ENCODE assay signal across 29 cellular contexts in the genomic region with DNA sequence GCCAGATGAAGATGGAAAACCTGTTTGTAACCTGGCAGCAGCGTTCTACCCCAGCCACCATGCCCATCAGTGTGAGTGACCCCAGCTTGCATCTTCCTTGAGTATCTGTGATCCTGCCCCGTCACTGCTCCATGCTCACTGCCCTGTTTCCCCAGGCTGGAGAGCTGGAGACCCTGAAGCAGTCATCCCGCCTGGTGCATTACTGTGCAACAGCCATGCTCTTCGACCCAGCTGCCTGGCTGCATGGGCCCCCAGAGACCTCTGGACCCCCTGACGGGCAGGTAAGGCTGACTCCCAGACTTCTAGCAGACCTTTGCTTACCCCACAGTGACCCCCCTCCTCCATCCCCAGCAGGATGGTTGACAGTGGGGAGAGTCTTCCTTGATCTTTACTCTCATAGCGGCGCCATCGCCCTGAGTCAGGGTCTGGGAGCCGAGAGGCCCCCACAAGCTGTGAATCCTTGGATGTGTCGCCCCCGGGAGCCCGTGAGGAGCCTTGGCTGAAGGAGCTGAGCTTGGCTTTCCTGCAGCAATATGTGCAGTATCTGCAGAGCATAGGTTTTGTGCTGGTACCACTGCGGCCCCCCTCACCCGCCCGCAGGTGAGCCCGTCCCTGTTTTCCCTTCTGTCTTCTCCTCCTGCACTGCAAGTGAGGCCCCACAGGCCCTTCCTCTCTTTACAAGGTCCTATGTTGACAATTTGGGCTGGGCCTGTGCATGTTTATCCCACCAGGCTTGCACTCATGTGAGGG. TPM values are rescaled to one million over a fixed set of nuclear protein-coding genes. Genes with fewer than 3 reads are reported as not detected.
A peak's percentile ranks its signal among the peaks of the same experiment; 100 is the strongest.
DNase-seq lines count a peak whose midpoint lies in the region; ATAC-seq, FAIRE-seq and TF ChIP-seq lines count a peak whose summit lies in the region.
"Had no signal": no experiment of that assay in that cellular context is flagged by ENCODE, and none has a peak within 500 bp of the region (broad histone marks: within the 10 kb centered on the region; RNA-seq: fewer than 3 reads in every experiment).

No MANE protein-coding gene starts in this region.

- CTCF ChIA-PET in H1 (lab: Charles Lee; ENCODE audit: partially characterized antibody) = interaction anchor here (1.9 kb wide), 1 partner anchor 205 kb away, joined by 5 read pairs; no protein-coding TSS in a partner anchor

- DNase-seq in activated naive CD8-positive, alpha-beta T cell treated with anti-CD3 and anti-CD28 coated beads, Interleukin-2, amount 10 ng/mL, durations not matched to agents 7 days and 5 days = peak; percentile 19
- DNase-seq in activated naive CD8-positive, alpha-beta T cell treated with anti-CD3 and anti-CD28 coated beads for 36 hours = no peak
- no peak for DNase-seq in H1 (ENCODE audit: low read depth in 1 of 2, low spot score in 2 of 2)
- no peak for DNase-seq in neural crest cell (ENCODE audit: low read depth, low spot score)
- peak; percentile 4 for DNase-seq in transverse colon
- no peak for DNase-seq in SJCRH30
- DNase-seq: activated CD4-positive, alpha-beta memory T cell treated with anti-CD3 and anti-CD28 coated beads, Interleukin-2, amount 10 ng/mL, durations not matched to agents 7 days and 5 days; activated gamma-delta T cell; amniotic stem cell; DMS153; hypothalamus; NCI-H1417; NCI-H2029 treated with DMSO at 0.1 percent for 48 hours; NCI-H526 treated with DMSO at 0.1 percent for 48 hours; PC-9; stimulated activated CD8-positive, alpha-beta memory T cell treated with anti-CD3 and anti-CD28 coated beads, Interleukin-4, amount 100 ng/mL, for 48 hours; T-helper 2 cell had no signal

- H3K9ac ChIP-seq in H1 (replicated peaks in 1 of 4; ENCODE audit: extremely low read depth in 1 of 4, low read depth in 3 of 4, low read length in 3 of 4) = no peak overlapping the region
- H3K9ac ChIP-seq: BLaER1 had no signal

- peaks cover 0 to 5% of the 10 kb centered on the region in 2 experiments for H4K20me1 ChIP-seq in H1 (replicated peaks in 1 of 2; ENCODE audit: control insufficient read depth in 1 of 2, insufficient read depth in 2 of 2, low read length in 2 of 2)
- H4K20me1 ChIP-seq: BLaER1 had no signal

- WGBS in H1 (ENCODE audit: extremely low coverage in 1 of 2, insufficient coverage in 1 of 2, insufficient read length in 1 of 2, insufficient replicate concordance in 2 of 2, low coverage in 1 of 2, low lambda C conversion rate in 2 of 2, missing lambda C conversion rate in 1 of 2), 2 experiments = 87% methylated on average over 16 of the region's 16 CpGs; no CpG with 5 or more reads in 1 of the 2 experiments
- 91 to 100% methylated on average over 1 to 16 of the region's 16 CpGs for WGBS in transverse colon (ENCODE audit: low coverage in 1 of 2), 2 donors

- H2AK5ac ChIP-seq in H1 (ENCODE audit: low read depth, low read length) = no peak overlapping the region

- peaks cover 3% of the 10 kb centered on the region for H3K36me3 Mint-ChIP-seq in activated naive CD8-positive, alpha-beta T cell treated with anti-CD3 and anti-CD28 coated beads, Interleukin-2, amount 10 ng/mL, durations not matched to agents 7 days and 5 days
- peaks cover 12% of the 10 kb centered on the region for H3K36me3 Mint-ChIP-seq in activated naive CD8-positive, alpha-beta T cell treated with anti-CD3 and anti-CD28 coated beads for 36 hours
- H3K36me3 Mint-ChIP-seq in neural crest cell (ENCODE audit: low read depth) = peaks cover 13% of the 10 kb centered on the region

- no peak overlapping the region for H3K27ac ChIP-seq in H1 (ENCODE audit: low read depth, low read length)
- H3K27ac ChIP-seq in transverse colon = no peak overlapping the region
- H3K27ac ChIP-seq in SJCRH30 = no peak overlapping the region
- H3K27ac ChIP-seq: BLaER1, dorsolateral prefrontal cortex, PC-9, right atrium auricular region, tibial artery had no signal

- H3K27me3 Mint-ChIP-seq in activated naive CD8-positive, alpha-beta T cell treated with anti-CD3 and anti-CD28 coated beads, Interleukin-2, amount 10 ng/mL, durations not matched to agents 7 days and 5 days = no peaks in the 10 kb centered on the region
- H3K27me3 Mint-ChIP-seq in activated naive CD8-positive, alpha-beta T cell treated with anti-CD3 and anti-CD28 coated beads for 36 hours = no peaks in the 10 kb centered on the region
- H3K27me3 Mint-ChIP-seq in neural crest cell (ENCODE audit: low read depth) = no peaks in the 10 kb centered on the region
- H3K27me3 Mint-ChIP-seq: activated CD4-positive, alpha-beta memory T cell treated with anti-CD3 and anti-CD28 coated beads, Interleukin-2, amount 10 ng/mL, durations not matched to agents 7 days and 5 days; brain had no signal

- H2BK20ac ChIP-seq in H1 (ENCODE audit: low read length) = no peak overlapping the region

- H3K36me3 ChIP-seq in H1 (ENCODE audit: control insufficient read depth in 2 of 4, insufficient read depth in 4 of 4, low read length in 3 of 4) (peaks cover 5 to 25% (median 11%) of the 10 kb centered on the region in 4 experiments; a peak in 6 of 8 replicates), transverse colon (peaks cover 0 to 34% (median 9%) of the 10 kb centered on the region in 4 donors), SJCRH30 (peaks cover 28% of the 10 kb centered on the region)

- H3K27me3 ChIP-seq in H1 (replicated peaks in 1 of 4; ENCODE audit: control insufficient read depth in 3 of 4, extremely low read depth in 1 of 4, insufficient read depth in 3 of 4, low read length in 3 of 4) (no peaks in the 10 kb centered on the region), transverse colon (no peaks in the 10 kb centered on the region), SJCRH30 (no peaks in the 10 kb centered on the region)
- H3K27me3 ChIP-seq: BLaER1, dorsolateral prefrontal cortex, right atrium auricular region, tibial artery had no signal

- H4K5ac ChIP-seq in H1 (ENCODE audit: insufficient read length, low read depth, low read length) = no peak overlapping the region

- FAIRE-seq in H1 (lab: Jason Lieb, UNC) = no peak
- FAIRE-seq: GM12878, H54 had no signal

- H3K9me3 ChIP-seq in H1 (ENCODE audit: insufficient read depth in 2 of 2, low read depth in 1 of 2, low read length in 1 of 2) (no peaks in the 10 kb centered on the region), transverse colon (no peaks in the 10 kb centered on the region), SJCRH30 (replicated peaks) (no peaks in the 10 kb centered on the region)
- H3K9me3 ChIP-seq: BLaER1, right atrium auricular region, tibial artery had no signal

- TF ChIP-seq CTCF in H1 (IDR thresholded peaks at IDR 0.05; ENCODE audit: control extremely low read depth in 1 of 3, insufficient read depth in 1 of 3, low read depth in 1 of 3, low read length in 3 of 3) = no peak
- no peak for TF ChIP-seq CTCF in neural crest cell (conservative IDR thresholded peaks at IDR 0.05)
- TF ChIP-seq CTCF in transverse colon (IDR thresholded peaks at IDR 0.05) = no peak

- H3K4me1 Mint-ChIP-seq in activated naive CD8-positive, alpha-beta T cell treated with anti-CD3 and anti-CD28 coated beads, Interleukin-2, amount 10 ng/mL, durations not matched to agents 7 days and 5 days = no peaks in the 10 kb centered on the region
- H3K4me1 Mint-ChIP-seq in activated naive CD8-positive, alpha-beta T cell treated with anti-CD3 and anti-CD28 coated beads for 36 hours = no peaks in the 10 kb centered on the region
- no peaks in the 10 kb centered on the region for H3K4me1 Mint-ChIP-seq in neural crest cell
- H3K4me1 Mint-ChIP-seq: activated CD4-positive, alpha-beta memory T cell treated with anti-CD3 and anti-CD28 coated beads, Interleukin-2, amount 10 ng/mL, durations not matched to agents 7 days and 5 days; brain had no signal

- no peak overlapping the region for H3K18ac ChIP-seq in H1 (ENCODE audit: extremely low read depth, low read length)

- H3K14ac ChIP-seq in H1 (ENCODE audit: insufficient read length) = no peak overlapping the region

- intact Hi-C loops in transverse colon (cut with DNase I; ENCODE audit: low total_unique reads) = no loop called here

- ATAC-seq in activated naive CD8-positive, alpha-beta T cell treated with anti-CD3 and anti-CD28 coated beads, Interleukin-2, amount 10 ng/mL, durations not matched to agents 7 days and 5 days (ENCODE audit: low read depth) = no peak
- ATAC-seq in HG02852 (IDR thresholded peaks at IDR 0.05; ENCODE audit: unreplicated experiment) (no peak), HG02588 (IDR thresholded peaks at IDR 0.05; ENCODE audit: unreplicated experiment) (no peak)
- ATAC-seq: GM12878, left colon, Right ventricle myocardium inferior had no signal

- no peak overlapping the region for H2AFZ ChIP-seq in H1 (ENCODE audit: low read length)
- H2AFZ ChIP-seq: PC-9 had no signal

- no peak overlapping the region for H2BK12ac ChIP-seq in H1 (ENCODE audit: low read depth, low read length)

- TF ChIP-seq EP300 in H1 (IDR thresholded peaks at IDR 0.05; ENCODE audit: borderline replicate concordance in 1 of 2, low read depth in 2 of 2, low read length in 2 of 2) = no peak
- no peak for TF ChIP-seq EP300 in transverse colon (IDR thresholded peaks at IDR 0.05; ENCODE audit: low read depth)

- no peaks in the 10 kb centered on the region for H3K4me1 ChIP-seq in H1 (replicated peaks in 1 of 4; ENCODE audit: control insufficient read depth in 3 of 4, insufficient read depth in 4 of 4, low read length in 3 of 4)
- H3K4me1 ChIP-seq in transverse colon = no peaks in the 10 kb centered on the region
- no peaks in the 10 kb centered on the region for H3K4me1 ChIP-seq in SJCRH30
- H3K4me1 ChIP-seq: BLaER1, tibial artery had no signal

- TF ChIP-seq POLR2A in H1 (IDR thresholded peaks at IDR 0.05; ENCODE audit: control extremely low read depth in 1 of 2, low read depth in 2 of 2, low read length in 2 of 2) (no peak), transverse colon (IDR thresholded peaks at IDR 0.05) (no peak)

- H3K9me3 Mint-ChIP-seq in activated naive CD8-positive, alpha-beta T cell treated with anti-CD3 and anti-CD28 coated beads, Interleukin-2, amount 10 ng/mL, durations not matched to agents 7 days and 5 days = no peaks in the 10 kb centered on the region
- H3K9me3 Mint-ChIP-seq in activated naive CD8-positive, alpha-beta T cell treated with anti-CD3 and anti-CD28 coated beads for 36 hours = no peaks in the 10 kb centered on the region
- no peaks in the 10 kb centered on the region for H3K9me3 Mint-ChIP-seq in neural crest cell
- H3K9me3 Mint-ChIP-seq: activated CD4-positive, alpha-beta memory T cell treated with anti-CD3 and anti-CD28 coated beads, Interleukin-2, amount 10 ng/mL, durations not matched to agents 7 days and 5 days; brain; nephron had no signal

- no peak overlapping the region for H2BK5ac ChIP-seq in H1 (ENCODE audit: low read depth, low read length)

- no peak overlapping the region for H3K23ac ChIP-seq in H1 (ENCODE audit: insufficient read length)

- H3K79me1 ChIP-seq in H1 (ENCODE audit: low read depth, low read length) = no peaks in the 10 kb centered on the region

- H4K8ac ChIP-seq in H1 (ENCODE audit: extremely low read depth, insufficient read depth, low read length) = peak overlapping the region; percentile 14; the same call in 1 of the 2 replicates

- no peak overlapping the region for H3K4ac ChIP-seq in H1 (replicated peaks; ENCODE audit: insufficient read length, low read depth, low read length)

- H4K91ac ChIP-seq in H1 (replicated peaks; ENCODE audit: insufficient read length, low read length) = no peak overlapping the region

- in situ Hi-C loops in transverse colon (cut with MboI; ENCODE audit: low pct_ligation_motif_present in 1 of 4, low pct_unique_long_range_greater_than_20kb in 1 of 4, low sequenced_read_pairs in 3 of 4) = loop anchor here in 1 of 4 donors (25.0 kb wide), 1 partner anchor 194 kb away; no protein-coding TSS in a partner anchor

- H3K79me2 ChIP-seq in H1 (ENCODE audit: control insufficient read depth in 1 of 2, insufficient read depth in 2 of 2, low read length in 2 of 2) = no peaks in the 10 kb centered on the region

- H3K4me3 ChIP-seq in H1 (ENCODE audit: extremely low read depth in 1 of 4, insufficient read depth in 2 of 4, low read depth in 3 of 4, low read length in 4 of 4) (no peak overlapping the region), transverse colon (no peak overlapping the region), SJCRH30 (no peak overlapping the region)
- H3K4me3 ChIP-seq: BLaER1, dorsolateral prefrontal cortex, GM12878, PC-9, right atrium auricular region, tibial artery had no signal

- H3K4me2 ChIP-seq in H1 (ENCODE audit: insufficient read depth in 1 of 2, low read depth in 2 of 2, low read length in 2 of 2) = no peak overlapping the region
- H3K4me2 ChIP-seq: BLaER1, PC-9 had no signal

- H3K27ac Mint-ChIP-seq in activated naive CD8-positive, alpha-beta T cell treated with anti-CD3 and anti-CD28 coated beads, Interleukin-2, amount 10 ng/mL, durations not matched to agents 7 days and 5 days = no peak overlapping the region
- H3K27ac Mint-ChIP-seq in activated naive CD8-positive, alpha-beta T cell treated with anti-CD3 and anti-CD28 coated beads for 36 hours = no peak overlapping the region
- H3K27ac Mint-ChIP-seq in neural crest cell (ENCODE audit: unreplicated experiment) = no peak overlapping the region
- H3K27ac Mint-ChIP-seq: activated CD4-positive, alpha-beta memory T cell treated with anti-CD3 and anti-CD28 coated beads, Interleukin-2, amount 10 ng/mL, durations not matched to agents 7 days and 5 days; brain; nephron had no signal

- H3K4me3 Mint-ChIP-seq in activated naive CD8-positive, alpha-beta T cell treated with anti-CD3 and anti-CD28 coated beads, Interleukin-2, amount 10 ng/mL, durations not matched to agents 7 days and 5 days = no peak overlapping the region
- H3K4me3 Mint-ChIP-seq in activated naive CD8-positive, alpha-beta T cell treated with anti-CD3 and anti-CD28 coated beads for 36 hours = no peak overlapping the region
- peak overlapping the region; percentile 27 for H3K4me3 Mint-ChIP-seq in neural crest cell
- H3K4me3 Mint-ChIP-seq: activated CD4-positive, alpha-beta memory T cell treated with anti-CD3 and anti-CD28 coated beads, Interleukin-2, amount 10 ng/mL, durations not matched to agents 7 days and 5 days; brain; nephron had no signal

- no peak for TF ChIP-seq RAD21 in H1 (IDR thresholded peaks at IDR 0.05 in 1 of 2, conservative IDR thresholded peaks at IDR 0.05 in 1 of 2; ENCODE audit: low read depth in 2 of 2, low read length in 2 of 2)

- H3K56ac ChIP-seq in H1 (replicated peaks; ENCODE audit: insufficient read length, low read depth, low read length) = no peak overlapping the region

- no peaks in the 10 kb centered on the region for H3K23me2 ChIP-seq in H1 (ENCODE audit: low read depth, low read length)

- H2BK120ac ChIP-seq in H1 (replicated peaks; ENCODE audit: low read depth, low read length) = no peak overlapping the region

- POLR2A ChIA-PET in activated naive CD8-positive, alpha-beta T cell treated with anti-CD3 and anti-CD28 coated beads, Interleukin-2, amount 10 ng/mL, durations not matched to agents 7 days and 5 days (lab: Charles Lee) = no interaction called here
- POLR2A ChIA-PET in H1 (lab: Charles Lee; ENCODE audit: partially characterized antibody) = interaction anchor here (0.8 to 3.8 kb wide), 6 partner anchors 9 to 18 kb away, joined by 3 to 22 read pairs (median 4); partner anchors contain the start of gene HYI

- H2BK15ac ChIP-seq in H1 (ENCODE audit: low read length) = no peak overlapping the region

RNA-seq across cellular contexts. Expression of gene HYI, which starts 10.4 kb away (rescaled TPM):
- 10 to 100 TPM; 18.3 to 21.3 TPM for total RNA-seq in activated naive CD8-positive, alpha-beta T cell treated with anti-CD3 and anti-CD28 coated beads, Interleukin-2, amount 10 ng/mL, durations not matched to agents 7 days and 5 days
- 1 to 10 TPM; 4.3 to 5.6 TPM for total RNA-seq in activated naive CD8-positive, alpha-beta T cell treated with anti-CD3 and anti-CD28 coated beads for 36 hours
- total RNA-seq in H1 (2021; fragmentation: NEBNext Ultra II Directional; extraction: Animal tissue kit (Norgen Biotek cat#: 25700)) = 17.0 and 17.7 TPM in 2 replicates
- 14.4 and 21.8 TPM in 2 replicates for polyA plus RNA-seq in H1 (2011; rRNA removed)
- polyA plus RNA-seq in H1 (2011; cell fraction: cytosol; rRNA removed) = 19.0 TPM
- polyA plus RNA-seq in H1 (2011; cell fraction: nucleus; rRNA removed) = 61.7 TPM
- 17.4 to 26.8 TPM (median 22.2 TPM) in 4 replicates for polyA plus RNA-seq in H1 (2012, experiment 1 of 2)
- polyA plus RNA-seq in H1 (2012, experiment 2 of 2) = 13.2 TPM
- 9.6 TPM for polyA plus RNA-seq in H1 (2013, experiment 1 of 2)
- 10.0 TPM for polyA plus RNA-seq in H1 (2013, experiment 2 of 2)
- 4.2 and 8.0 TPM in 2 replicates for polyA minus RNA-seq in H1 (2011; rRNA and poly(A)+ RNA removed)
- 10.1 TPM for polyA minus RNA-seq in H1 (2011; cell fraction: cytosol; rRNA and poly(A)+ RNA removed)
- 19.7 TPM for polyA minus RNA-seq in H1 (2011; cell fraction: nucleus; rRNA and poly(A)+ RNA removed)
- total RNA-seq in neural crest cell = 42.9 and 46.6 TPM in 2 replicates
- total RNA-seq in transverse colon = 100 to 1,000 TPM in 3 of 4 donors, 10 to 100 TPM in 1; 71.1 to 126 (median 119) TPM
- total RNA-seq in SJCRH30 (2014; rRNA removed; shearing (Covaris generic)) = 0.23 TPM in 1 of 2 replicates, not detected in the other

RNA-seq across cellular contexts. Expression of gene SZT2, which starts 53.7 kb away (rescaled TPM):
- 10 to 100 TPM; 84.8 to 88.2 TPM for total RNA-seq in activated naive CD8-positive, alpha-beta T cell treated with anti-CD3 and anti-CD28 coated beads, Interleukin-2, amount 10 ng/mL, durations not matched to agents 7 days and 5 days
- total RNA-seq in activated naive CD8-positive, alpha-beta T cell treated with anti-CD3 and anti-CD28 coated beads for 36 hours = 10 to 100 TPM; 22.4 to 27.6 TPM
- total RNA-seq in H1 (2021; fragmentation: NEBNext Ultra II Directional; extraction: Animal tissue kit (Norgen Biotek cat#: 25700)) = 12.9 and 13.8 TPM in 2 replicates
- 4.7 and 8.0 TPM in 2 replicates for polyA plus RNA-seq in H1 (2011; rRNA removed)
- polyA plus RNA-seq in H1 (2011; cell fraction: cytosol; rRNA removed) = 3.8 TPM
- 35.9 TPM for polyA plus RNA-seq in H1 (2011; cell fraction: nucleus; rRNA removed)
- polyA plus RNA-seq in H1 (2012, experiment 1 of 2) = 6.5 to 8.1 TPM (median 6.7 TPM) in 4 replicates
- polyA plus RNA-seq in H1 (2012, experiment 2 of 2) = 13.4 TPM
- polyA plus RNA-seq in H1 (2013, experiment 1 of 2) = 5.2 TPM
- polyA plus RNA-seq in H1 (2013, experiment 2 of 2) = 3.5 TPM
- 30.2 and 31.0 TPM in 2 replicates for polyA minus RNA-seq in H1 (2011; rRNA and poly(A)+ RNA removed)
- polyA minus RNA-seq in H1 (2011; cell fraction: cytosol; rRNA and poly(A)+ RNA removed) = 6.6 TPM
- 40.9 TPM for polyA minus RNA-seq in H1 (2011; cell fraction: nucleus; rRNA and poly(A)+ RNA removed)
- total RNA-seq in neural crest cell (39.4 and 42.0 TPM in 2 replicates), transverse colon (100 to 1,000 TPM in 2 of 4 donors, 10 to 100 TPM in 2; 43.1 to 106 (median 82.2) TPM)
- 15.5 and 19.5 TPM in 2 replicates for total RNA-seq in SJCRH30 (2014; rRNA removed; shearing (Covaris generic))

RNA-seq across cellular contexts. Expression of gene MED8, which starts 53.8 kb away (rescaled TPM):
- total RNA-seq in activated naive CD8-positive, alpha-beta T cell treated with anti-CD3 and anti-CD28 coated beads, Interleukin-2, amount 10 ng/mL, durations not matched to agents 7 days and 5 days = 10 to 100 TPM; 34.3 to 35.3 TPM
- total RNA-seq in activated naive CD8-positive, alpha-beta T cell treated with anti-CD3 and anti-CD28 coated beads for 36 hours = 10 to 100 TPM; 34.1 to 35.7 TPM
- 19.5 and 20.6 TPM in 2 replicates for total RNA-seq in H1 (2021; fragmentation: NEBNext Ultra II Directional; extraction: Animal tissue kit (Norgen Biotek cat#: 25700))
- polyA plus RNA-seq in H1 (2011; rRNA removed) = 6.7 and 7.0 TPM in 2 replicates
- 9.7 TPM for polyA plus RNA-seq in H1 (2011; cell fraction: cytosol; rRNA removed)
- polyA plus RNA-seq in H1 (2011; cell fraction: nucleus; rRNA removed) = 13.6 TPM
- polyA plus RNA-seq in H1 (2012, experiment 1 of 2) = 19.8 to 23.8 TPM (median 22.3 TPM) in 4 replicates
- polyA plus RNA-seq in H1 (2012, experiment 2 of 2) = 8.5 TPM
- polyA plus RNA-seq in H1 (2013, experiment 1 of 2) = 12.8 TPM
- 14.3 TPM for polyA plus RNA-seq in H1 (2013, experiment 2 of 2)
- polyA minus RNA-seq in H1 (2011; rRNA and poly(A)+ RNA removed) = 5.1 and 9.8 TPM in 2 replicates
- 5.2 TPM for polyA minus RNA-seq in H1 (2011; cell fraction: cytosol; rRNA and poly(A)+ RNA removed)
- polyA minus RNA-seq in H1 (2011; cell fraction: nucleus; rRNA and poly(A)+ RNA removed) = 13.1 TPM
- total RNA-seq in neural crest cell (30.8 and 33.9 TPM in 2 replicates), transverse colon (10 to 100 TPM; 12.7 to 41.9 (median 25.0) TPM)
- 33.9 and 39.3 TPM in 2 replicates for total RNA-seq in SJCRH30 (2014; rRNA removed; shearing (Covaris generic))

Comparison
In these comparisons a context has a peak if more than half of its experiments do, and no peak if none do; other contexts are left out.
1. DNase-seq: peak in activated naive CD8-positive, alpha-beta T cell treated with anti-CD3 and anti-CD28 coated beads, Interleukin-2, amount 10 ng/mL, durations not matched to agents 7 days and 5 days (single experiment) and transverse colon (single experiment); none in activated naive CD8-positive, alpha-beta T cell treated with anti-CD3 and anti-CD28 coated beads for 36 hours (single experiment), H1 (0 of 2), neural crest cell (single experiment) and SJCRH30 (0 of 2).